ENCODE assay signal across 8 cellular contexts in genomic region chr19:19865750-19866598, GRCh38. TPM values are rescaled to one million over a fixed set of nuclear protein-coding genes. Genes with fewer than 3 reads are reported as not detected.
A peak's percentile ranks its signal among the peaks of the same experiment; 100 is the strongest.
DNase-seq lines count a peak whose midpoint lies in the region; ATAC-seq and TF ChIP-seq lines count a peak whose summit lies in the region.

ZNF253 (plus strand) TSS chr19:19865882; CDS start chr19:19865997, 115 bp downstream.

- peak within 1 kb of the TSS; percentile 84; the same call in 1 of the 2 replicates for H3K4me3 ChIP-seq in HUES6 (ENCODE audit: low read depth, low read length)
- H3K4me3 ChIP-seq in OCI-LY3 (ENCODE audit: low read length) = peak within 1 kb of the TSS; percentile 92
- peak within 1 kb of the TSS; percentile 81 for H3K4me3 ChIP-seq in mononuclear cell (ENCODE audit: low read length)

- peak within 1 kb of the TSS; percentile 37 for H3K9ac ChIP-seq in HUES6 (ENCODE audit: low read length)
- peak within 1 kb of the TSS; percentile 96 for H3K9ac ChIP-seq in OCI-LY3 (ENCODE audit: low read length)

- no peaks in the 10 kb centered on the region for H4K20me1 ChIP-seq in OCI-LY3 (ENCODE audit: insufficient read depth, low read length)

- H3K27me3 ChIP-seq in HUES6 (ENCODE audit: control insufficient read depth, insufficient read depth, low read length) = no peaks in the 10 kb centered on the region
- no peaks in the 10 kb centered on the region for H3K27me3 ChIP-seq in OCI-LY3 (ENCODE audit: low read depth, low read length)
- no peaks in the 10 kb centered on the region for H3K27me3 ChIP-seq in mononuclear cell (ENCODE audit: insufficient read depth, low read length)

- no peaks in the 10 kb centered on the region; the same call in 1 of the 2 replicates for H3K36me3 ChIP-seq in HUES6 (ENCODE audit: control insufficient read depth, insufficient read depth, low read length)
- peaks cover 51% of the 10 kb centered on the region for H3K36me3 ChIP-seq in OCI-LY3 (replicated peaks; ENCODE audit: low read depth, low read length)

- DNase-seq in Caki2 (ENCODE audit: low read depth) (peak; percentile 94), activated T-cell treated with anti-CD3 and anti-CD28 coated beads for 24 hours (ENCODE audit: low read depth) (peak; percentile 94), epithelial cell of prostate (ENCODE audit: low read depth, low spot score) (peak; percentile 72)
- peak; percentile 92 to 95 for DNase-seq in stimulated activated CD8-positive, alpha-beta memory T cell treated with anti-CD3 and anti-CD28 coated beads, Interleukin-2, amount 100 ng/mL, for 48 hours (ENCODE audit: low read depth in 2 of 2)

- H2AFZ ChIP-seq in OCI-LY3 (ENCODE audit: low read depth, low read length) = peak within 1 kb of the TSS; percentile 91

- H3K4me2 ChIP-seq in OCI-LY3 (ENCODE audit: low read length) = peak within 1 kb of the TSS; percentile 82

- H3K79me2 ChIP-seq in OCI-LY3 (ENCODE audit: low read length) = peaks cover 52% of the 10 kb centered on the region

- in situ Hi-C loops in Caki2 (cut with HindIII; ENCODE audit: low pct_unique_long_range_greater_than_20kb, low sequenced_read_pairs) = no loop called here

- TF ChIP-seq CTCF in OCI-LY3 (IDR thresholded peaks at IDR 0.05; ENCODE audit: low read depth, low read length) = no peak

- peak within 1 kb of the TSS; percentile 92; the same call in 1 of the 2 replicates for H3K27ac ChIP-seq in HUES6 (ENCODE audit: low read depth, low read length)
- peak within 1 kb of the TSS; percentile 89 for H3K27ac ChIP-seq in OCI-LY3 (ENCODE audit: low read length)
- peak within 1 kb of the TSS; percentile 83 for H3K27ac ChIP-seq in epithelial cell of prostate

- peak; percentile 95 for ATAC-seq in GM21390 (IDR thresholded peaks at IDR 0.05; ENCODE audit: unreplicated experiment)

- H3K4me1 ChIP-seq in HUES6 (ENCODE audit: control insufficient read depth, insufficient read depth, low read length) (no peaks in the 10 kb centered on the region), OCI-LY3 (ENCODE audit: low read length) (peaks cover 11% of the 10 kb centered on the region), mononuclear cell (ENCODE audit: insufficient read depth, low read length) (peaks cover 17% of the 10 kb centered on the region)

- H3K9me3 ChIP-seq in HUES6 (ENCODE audit: control insufficient read depth, insufficient read depth, low read depth, low read length) (peaks cover 6% of the 10 kb centered on the region; the same call in 1 of the 2 replicates), OCI-LY3 (ENCODE audit: insufficient read depth, low read length) (peaks cover 46% of the 10 kb centered on the region), mononuclear cell (ENCODE audit: low read depth, low read length) (no peaks in the 10 kb centered on the region)

RNA-seq across cellular contexts. Expression of gene ZNF253, which starts in this region (rescaled TPM):
- 0.75 and 3.5 TPM in 2 replicates for total RNA-seq in Caki2 (2014; rRNA removed; shearing (Covaris generic); ENCODE audit: low replicate concordance)
- total RNA-seq in mononuclear cell = 6.6 TPM

Comparison
In these comparisons a context has a peak if more than half of its experiments do, and no peak if none do; other contexts are left out.
1. Peak in every context shown above with its lines: DNase-seq, ATAC-seq, H3K4me3 ChIP-seq and H3K27ac ChIP-seq.